Comparison of ENCODE assay signal across 32 cellular contexts in genomic region chr4:168794881-168795280, GRCh38.
DNase-seq lines count a peak whose midpoint lies in the region; ATAC-seq, FAIRE-seq and TF ChIP-seq lines count a peak whose summit lies in the region.
"Had no signal": no experiment of that assay in that cellular context is flagged by ENCODE, and none has a peak within 500 bp of the region (broad histone marks: within the 10 kb centered on the region; RNA-seq: fewer than 3 reads in every experiment).

No MANE protein-coding gene starts in this region.

- WGBS in HepG2 (ENCODE audit: low lambda C conversion rate) = 17% methylated on average over 2 of the region's 3 CpGs
- WGBS in right lobe of liver (ENCODE audit: insufficient coverage, low coverage, low lambda C conversion rate, missing lambda C conversion rate) = 54% methylated on average over 3 of the region's 3 CpGs
- WGBS in GM12878 (ENCODE audit: insufficient coverage, insufficient replicate concordance, low lambda C conversion rate, missing lambda C conversion rate) = 17% methylated on average over 3 of the region's 3 CpGs
- 87% methylated on average over 3 of the region's 3 CpGs for WGBS in mesenchymal stem cell
- 78 to 96% (median 83%) methylated on average over 3 of the region's 3 CpGs for WGBS in spleen, 5 donors

- no peak overlapping the region for H3K27ac ChIP-seq in HepG2 (ENCODE audit: extremely low read length, insufficient read depth, low read length)
- H3K27ac ChIP-seq in right lobe of liver = no peak overlapping the region
- H3K27ac ChIP-seq in GM12878 (ENCODE audit: control insufficient read depth, insufficient read depth) = no peak overlapping the region
- H3K27ac ChIP-seq in mesenchymal stem cell (ENCODE audit: low read length, poor library complexity, severe bottlenecking) = peak overlapping the region; percentile 39
- H3K27ac ChIP-seq in upper lobe of right lung = no peak overlapping the region
- H3K27ac ChIP-seq in spleen = no peak overlapping the region
- H3K27ac ChIP-seq: dorsolateral prefrontal cortex, esophagus squamous epithelium, sigmoid colon, tibial artery had no signal

- POLR2A ChIA-PET in HepG2 (lab: Yijun Ruan, JAX) = no interaction called here
- POLR2A ChIA-PET in GM12878 (lab: Charles Lee) = no interaction called here

- TF ChIP-seq EP300 in HepG2 (IDR thresholded peaks at IDR 0.05; ENCODE audit: low read depth in 2 of 2, low read length in 2 of 2) (no peak), HepG2 (CRISPR knock-in tag; IDR thresholded peaks at IDR 0.05; ENCODE audit: borderline replicate concordance) (no peak), GM12878 (IDR thresholded peaks at IDR 0.05; ENCODE audit: borderline replicate concordance in 1 of 2, control insufficient read depth in 1 of 2, low read depth in 2 of 2, low read length in 2 of 2) (no peak)

- in situ Hi-C loops in HepG2 (cut with HindIII; ENCODE audit: extremely low pct_ligation_motif_present, low pct_unique_long_range_greater_than_20kb) (no loop called here), GM12878 (cut with MboI) (no loop called here)

- FAIRE-seq in HepG2 (lab: Jason Lieb, UNC) = no peak
- no peak for FAIRE-seq in GM12878 (lab: Jason Lieb, UNC)
- FAIRE-seq: frontal cortex, GM12891, TTC549 had no signal

- H3K27me3 ChIP-seq in HepG2 (ENCODE audit: control insufficient read depth in 1 of 2, insufficient read depth in 2 of 2, low read length in 2 of 2) = no peaks in the 10 kb centered on the region
- H3K27me3 ChIP-seq in right lobe of liver = no peaks in the 10 kb centered on the region
- H3K27me3 ChIP-seq in GM12878 (replicated peaks in 1 of 2; ENCODE audit: control insufficient read depth in 2 of 2, insufficient read depth in 2 of 2, low read length in 1 of 2) = no peaks in the 10 kb centered on the region; a peak in 1 of 4 replicates
- H3K27me3 ChIP-seq in mesenchymal stem cell (ENCODE audit: control insufficient read depth in 1 of 2, insufficient read depth in 1 of 2, low read length in 2 of 2) = no peaks in the 10 kb centered on the region
- no peaks in the 10 kb centered on the region for H3K27me3 ChIP-seq in upper lobe of right lung
- H3K27me3 ChIP-seq in spleen (replicated peaks in 1 of 7) = no peaks in the 10 kb centered on the region
- H3K27me3 ChIP-seq: esophagus squamous epithelium, MG63, sigmoid colon, tibial artery had no signal

- RAD21 ChIA-PET in GM12878 (lab: Charles Lee; ENCODE audit: unreplicated experiment) = interaction anchor here (0.7 to 1.4 kb wide), 3 partner anchors 8 to 126 kb away, joined by 3 to 5 read pairs (median 4); no protein-coding TSS in a partner anchor

- H3K4me3 ChIP-seq in HepG2 (replicated peaks in 1 of 3; ENCODE audit: insufficient read depth in 1 of 3, low read depth in 2 of 3, low read length in 3 of 3) (no peak overlapping the region), right lobe of liver (no peak overlapping the region), GM12878 (no peak overlapping the region), mesenchymal stem cell (ENCODE audit: insufficient read depth in 1 of 2, low read depth in 1 of 2, low read length in 2 of 2) (no peak overlapping the region), upper lobe of right lung (no peak overlapping the region), spleen (no peak overlapping the region)
- H3K4me3 ChIP-seq: dorsolateral prefrontal cortex, esophagus squamous epithelium, MG63, sigmoid colon, tibial artery had no signal

- peaks cover 26% of the 10 kb centered on the region for H3K4me1 ChIP-seq in HepG2 (ENCODE audit: insufficient read depth, low read length)
- H3K4me1 ChIP-seq in right lobe of liver = no peaks in the 10 kb centered on the region
- H3K4me1 ChIP-seq in GM12878 (ENCODE audit: control insufficient read depth, insufficient read depth, low read length) = no peaks in the 10 kb centered on the region
- H3K4me1 ChIP-seq in mesenchymal stem cell (ENCODE audit: control insufficient read depth, insufficient read depth, low read depth, low read length) = peaks cover 15% of the 10 kb centered on the region
- H3K4me1 ChIP-seq in upper lobe of right lung = peaks cover 16% of the 10 kb centered on the region
- peaks cover 0 to 34% (median 3%) of the 10 kb centered on the region in 6 donors for H3K4me1 ChIP-seq in spleen

- H3K79me2 ChIP-seq in HepG2 (ENCODE audit: insufficient read depth, low read length) = no peaks in the 10 kb centered on the region
- H3K79me2 ChIP-seq in GM12878 (ENCODE audit: control insufficient read depth, insufficient read depth, low read length) = no peaks in the 10 kb centered on the region

- H2BK12ac ChIP-seq in mesenchymal stem cell (ENCODE audit: low read length in 2 of 2) = no peak overlapping the region

- peaks cover 10% of the 10 kb centered on the region for H3K79me1 ChIP-seq in mesenchymal stem cell (replicated peaks; ENCODE audit: low read length, poor library complexity, severe bottlenecking)

- no peak overlapping the region for H3K4me2 ChIP-seq in HepG2 (ENCODE audit: low read depth, low read length)
- H3K4me2 ChIP-seq in GM12878 (ENCODE audit: control insufficient read depth, insufficient read depth) = no peak overlapping the region
- H3K4me2 ChIP-seq in mesenchymal stem cell (ENCODE audit: low read length, poor library complexity, severe bottlenecking) = no peak overlapping the region

- H4K20me1 ChIP-seq in HepG2 (ENCODE audit: insufficient read depth, low read length) = no peaks in the 10 kb centered on the region
- no peaks in the 10 kb centered on the region for H4K20me1 ChIP-seq in GM12878 (ENCODE audit: control insufficient read depth, insufficient read depth)

- BruUV-seq in HepG2 (replicated peaks; lab: Mats Ljungman, UMichigan) (no TSS peak), GM12878 (replicated peaks; lab: Mats Ljungman, UMichigan) (no TSS peak)

- H2BK5ac ChIP-seq in mesenchymal stem cell (ENCODE audit: low read depth, low read length, poor library complexity, severe bottlenecking) = no peak overlapping the region

- CTCF ChIA-PET in HepG2 (lab: Yijun Ruan, JAX; ENCODE audit: low intra/inter-chr PET ratio, low total read pairs) = no interaction called here
- CTCF ChIA-PET in GM12878 (lab: Yijun Ruan, JAX) = no interaction called here

- no peak overlapping the region for H4K91ac ChIP-seq in mesenchymal stem cell (ENCODE audit: low read length)

- intact Hi-C loops in HepG2 (cut with micrococcal nuclease; ENCODE audit: unreplicated experiment) (loop anchor here (10.0 kb wide), 1 partner anchor 60 kb away; no protein-coding TSS in a partner anchor), right lobe of liver (cut with DNase I) (no loop called here), GM12878 (cut with micrococcal nuclease; ENCODE audit: unreplicated experiment) (loop anchor here (5.0 kb wide), 1 partner anchor 83 kb away; no protein-coding TSS in a partner anchor), upper lobe of right lung (cut with DNase I) (no loop called here), spleen (cut with DNase I; ENCODE audit: low total_unique reads) (no loop called here)

- TF ChIP-seq POLR2A in HepG2 (IDR thresholded peaks at IDR 0.05; ENCODE audit: insufficient read depth in 1 of 2, low read depth in 2 of 2, low read length in 2 of 2) (no peak), right lobe of liver (IDR thresholded peaks at IDR 0.05) (no peak), GM12878 (IDR thresholded peaks at IDR 0.05; ENCODE audit: low read depth, low read length) (no peak), spleen (IDR thresholded peaks at IDR 0.05) (no peak)

- no peak for TF ChIP-seq CTCF in HepG2 (CRISPR knock-in tag; IDR thresholded peaks at IDR 0.05)
- TF ChIP-seq CTCF in right lobe of liver (IDR thresholded peaks at IDR 0.05) = no peak
- TF ChIP-seq CTCF in GM12878 (IDR thresholded peaks at IDR 0.05 in 2 of 3, conservative IDR thresholded peaks at IDR 0.05 in 1 of 3; ENCODE audit: control insufficient read depth in 2 of 3, extremely low read depth in 1 of 3, insufficient read depth in 1 of 3, low read depth in 3 of 3, low read length in 3 of 3) = no peak
- TF ChIP-seq CTCF in upper lobe of right lung (IDR thresholded peaks at IDR 0.05) = no peak
- TF ChIP-seq CTCF in spleen (IDR thresholded peaks at IDR 0.05 in 8 of 11, conservative IDR thresholded peaks at IDR 0.05 in 3 of 11) = no peak

- H3K14ac ChIP-seq in mesenchymal stem cell (ENCODE audit: low read length in 2 of 2) = no peak overlapping the region

- no peak overlapping the region for H2BK15ac ChIP-seq in mesenchymal stem cell (ENCODE audit: low read depth, poor library complexity, severe bottlenecking)

- H2BK120ac ChIP-seq in mesenchymal stem cell (ENCODE audit: low read depth, low read length) = no peak overlapping the region

- peak overlapping the region in 1 of 2 experiments; percentile 41 for H3K18ac ChIP-seq in mesenchymal stem cell (ENCODE audit: low read depth in 1 of 2, low read length in 2 of 2)

- no peak overlapping the region for H4K8ac ChIP-seq in mesenchymal stem cell (ENCODE audit: low read length)

- H3K23ac ChIP-seq in mesenchymal stem cell (ENCODE audit: low read length in 2 of 2) = no peak overlapping the region

- no peak overlapping the region for H3K4ac ChIP-seq in mesenchymal stem cell (ENCODE audit: low read depth in 1 of 2, low read length in 2 of 2)

- H3K9me3 ChIP-seq in HepG2 (ENCODE audit: low read length) (no peaks in the 10 kb centered on the region), right lobe of liver (no peaks in the 10 kb centered on the region), GM12878 (replicated peaks; ENCODE audit: control insufficient read depth, insufficient read depth, low read length) (no peaks in the 10 kb centered on the region), mesenchymal stem cell (ENCODE audit: control insufficient read depth, low read length) (no peaks in the 10 kb centered on the region), upper lobe of right lung (no peaks in the 10 kb centered on the region), spleen (no peaks in the 10 kb centered on the region)
- H3K9me3 ChIP-seq: esophagus squamous epithelium, MG63, sigmoid colon, tibial artery had no signal

- DNase-seq in HepG2 (ENCODE audit: low spot score) = no peak
- DNase-seq in right lobe of liver = no peak
- no peak for DNase-seq in GM12878 (ENCODE audit: low read depth, low spot score)
- peak; percentile 55 for DNase-seq in mesenchymal stem cell
- no peak for DNase-seq in upper lobe of right lung
- no peak for DNase-seq in NCI-H510A treated with DMSO at 0.1 percent for 48 hours (lab: John Stamatoyannopoulos, UW)
- no peak for DNase-seq in spleen
- DNase-seq: activated CD4-positive, alpha-beta T cell treated with anti-CD3 and anti-CD28 coated beads, Interleukin-2, amount 50 U/mL, for 48 hours; activated naive CD4-positive, alpha-beta T cell treated with Interleukin-2 at 50 U/mL for 16 hours; CD8-positive, alpha-beta memory T cell; central memory CD4-positive, alpha-beta T cell; DMS 273 treated with DMSO at 0.1 percent for 48 hours; dorsolateral prefrontal cortex; esophagus squamous epithelium; HCEC 1CT; hippocampal formation; KG1; left cardiac atrium; MG63; NCI-H1436 treated with DMSO at 0.1 percent for 48 hours; NCI-H2107; NCI-H345; posterior cingulate gyrus; sigmoid colon; stimulated activated CD4-positive, alpha-beta T cell treated with anti-CD3 and anti-CD28 coated beads, Interleukin-15, amount 100 ng/mL, for 24 hours; stimulated activated CD4-positive, alpha-beta T cell treated with anti-CD3 and anti-CD28 coated beads, Interleukin-4, amount 100 ng/mL, for 4 hours; T-helper 1 cell; tibial artery had no signal

- ATAC-seq in HepG2 (no peak), right lobe of liver (no peak), GM12878 (peak; percentile 57), upper lobe of right lung (peak; percentile 59), GM21737 (IDR thresholded peaks at IDR 0.05; ENCODE audit: unreplicated experiment) (no peak)
- ATAC-seq: left cardiac atrium had no signal

- TF ChIP-seq RAD21 in HepG2 (CRISPR knock-in tag; IDR thresholded peaks at IDR 0.05) = no peak
- no peak for TF ChIP-seq RAD21 in GM12878 (IDR thresholded peaks at IDR 0.05; ENCODE audit: insufficient read depth, low read depth, low read length)

- H3K36me3 ChIP-seq in HepG2 (replicated peaks in 1 of 2; ENCODE audit: control insufficient read depth in 1 of 2, insufficient read depth in 2 of 2, low read length in 2 of 2) (no peaks in the 10 kb centered on the region), right lobe of liver (no peaks in the 10 kb centered on the region), GM12878 (ENCODE audit: control insufficient read depth in 2 of 2, insufficient read depth in 2 of 2, low read length in 1 of 2) (no peaks in the 10 kb centered on the region), mesenchymal stem cell (ENCODE audit: control insufficient read depth in 1 of 2, insufficient read depth in 2 of 2, low read depth in 1 of 2, low read length in 2 of 2) (peaks cover 0 to 6% of the 10 kb centered on the region in 2 experiments), upper lobe of right lung (no peaks in the 10 kb centered on the region), spleen (no peaks in the 10 kb centered on the region)
- H3K36me3 ChIP-seq: esophagus squamous epithelium, MG63, sigmoid colon, tibial artery had no signal

- SMC1A ChIA-PET in GM12878 (lab: Charles Lee; ENCODE audit: uncharacterized antibody, unreplicated experiment) = interaction anchor here (0.6 to 1.7 kb wide), 3 partner anchors 54 to 83 kb away, joined by 3 to 6 read pairs (median 4); no protein-coding TSS in a partner anchor

- no peak overlapping the region for H3K9ac ChIP-seq in HepG2 (ENCODE audit: insufficient read depth, low read depth, low read length)
- H3K9ac ChIP-seq in GM12878 (ENCODE audit: control insufficient read depth, insufficient read depth, low read length) = no peak overlapping the region
- no peak overlapping the region for H3K9ac ChIP-seq in mesenchymal stem cell (ENCODE audit: low read length)

- H2AFZ ChIP-seq in HepG2 (ENCODE audit: low read length) = no peak overlapping the region
- H2AFZ ChIP-seq in GM12878 (ENCODE audit: control insufficient read depth, low read depth, low read length) = no peak overlapping the region
- no peak overlapping the region for H2AFZ ChIP-seq in mesenchymal stem cell (ENCODE audit: low read depth, low read length)

- peak overlapping the region; percentile 14 for H2AK5ac ChIP-seq in mesenchymal stem cell (ENCODE audit: low read length, severe bottlenecking)

Comparison
In these comparisons a context has a peak if more than half of its experiments do, and no peak if none do; other contexts are left out.
1. intact Hi-C loops: an anchor here in HepG2 (10.0 kb wide) and GM12878 (5.0 kb wide); none called in right lobe of liver, upper lobe of right lung and spleen.
2. ATAC-seq: peak in GM12878 (single experiment) and upper lobe of right lung (single experiment); none in HepG2 (single experiment), right lobe of liver (0 of 4) and GM21737 (single experiment).